ENCODE assay signal across 9 cellular contexts in genomic region chr11:6746086-6746618, GRCh38. TPM values are rescaled to one million over a fixed set of nuclear protein-coding genes. Genes with fewer than 3 reads are reported as not detected.
DNase-seq lines count a peak whose midpoint lies in the region; ATAC-seq and TF ChIP-seq lines count a peak whose summit lies in the region.
"Had no signal": no experiment of that assay in that cellular context is flagged by ENCODE, and none has a peak within 500 bp of the region (broad histone marks: within the 10 kb centered on the region; RNA-seq: fewer than 3 reads in every experiment).

No MANE protein-coding gene starts in this region.

- H3K36me3 ChIP-seq in colonic mucosa = no peaks in the 10 kb centered on the region

- intact Hi-C loops in colonic mucosa (cut with DNase I) = no loop called here

- H3K27me3 ChIP-seq in colonic mucosa = no peaks in the 10 kb centered on the region

- peak overlapping the region; percentile 75 for H3K27ac ChIP-seq in colonic mucosa

- H3K4me3 ChIP-seq in colonic mucosa = peak overlapping the region; percentile 12

- DNase-seq in OCI-M1 (lab: John Stamatoyannopoulos, UW) = peak; percentile 46
- peak; percentile 24 for DNase-seq in colonic mucosa
- peak; percentile 28 for DNase-seq in stimulated activated CD4-positive, alpha-beta T cell treated with anti-CD3 and anti-CD28 coated beads, Interleukin-4, amount 100 ng/mL, for 1 hour
- no peak for DNase-seq in NCI-H2196 treated with DMSO at 0.1 percent for 48 hours (lab: John Stamatoyannopoulos, UW; ENCODE audit: unreplicated experiment)
- no peak for DNase-seq in kidney glomerular epithelial cell (lab: John Stamatoyannopoulos, UW)
- DNase-seq in DMS114 treated with DMSO at 0.1 percent for 48 hours (lab: John Stamatoyannopoulos, UW; ENCODE audit: unreplicated experiment) = no peak

- H3K9ac ChIP-seq in colonic mucosa (ENCODE audit: low read depth in 2 of 2, low read length in 2 of 2) = peak overlapping the region; percentile 31 to 51

- no peaks in the 10 kb centered on the region for H3K9me3 ChIP-seq in colonic mucosa

- peak; percentile 81 for ATAC-seq in GM18505 (IDR thresholded peaks at IDR 0.05; ENCODE audit: unreplicated experiment)
- ATAC-seq in HG02588 (IDR thresholded peaks at IDR 0.05; ENCODE audit: unreplicated experiment) = peak; percentile 82

- H3K4me1 ChIP-seq in colonic mucosa = no peaks in the 10 kb centered on the region

- TF ChIP-seq POLR2A in GM18505 (IDR thresholded peaks at IDR 0.05; ENCODE audit: borderline replicate concordance, extremely low read depth, insufficient read depth, insufficient read length) = peak; percentile 80

- no peak for TF ChIP-seq CTCF in colonic mucosa (IDR thresholded peaks at IDR 0.05)

RNA-seq across cellular contexts. Expression of gene OR2AG2, which starts 25.6 kb away (rescaled TPM):
- total RNA-seq in colonic mucosa = under 1 TPM in 1 of 2 donors, not detected in 1; 0.47 TPM

RNA-seq across cellular contexts. Expression of gene OR2AG1, which starts 36.7 kb away (rescaled TPM):
- total RNA-seq in colonic mucosa = not detected
- total RNA-seq: temporal lobe had no signal

RNA-seq across cellular contexts. Expression of gene OR6A2, which starts 53.3 kb away (rescaled TPM):
- under 1 TPM in 1 of 2 donors, not detected in 1; 0.59 TPM for total RNA-seq in colonic mucosa

Comparison
In these comparisons a context has a peak if more than half of its experiments do, and no peak if none do; other contexts are left out.
1. DNase-seq: peak in OCI-M1 (single experiment), colonic mucosa (single experiment) and stimulated activated CD4-positive, alpha-beta T cell treated with anti-CD3 and anti-CD28 coated beads, Interleukin-4, amount 100 ng/mL, for 1 hour (single experiment); none in NCI-H2196 treated with DMSO at 0.1 percent for 48 hours (single experiment), kidney glomerular epithelial cell (single experiment) and DMS114 treated with DMSO at 0.1 percent for 48 hours (single experiment).